15 cellular contexts compared by ENCODE assay signal in genomic region chr11:4090258-4090657, GRCh38. TPM values are rescaled to one million over a fixed set of nuclear protein-coding genes. Genes with fewer than 3 reads are reported as not detected.
A peak's percentile ranks its signal among the peaks of the same experiment; 100 is the strongest.
DNase-seq lines count a peak whose midpoint lies in the region; ATAC-seq lines count a peak whose summit lies in the region.
"Had no signal": no experiment of that assay in that cellular context is flagged by ENCODE, and none has a peak within 500 bp of the region (broad histone marks: within the 10 kb centered on the region; RNA-seq: fewer than 3 reads in every experiment).

No MANE protein-coding gene starts in this region.

- H3K9me3 Mint-ChIP-seq in IgD-negative memory B cell (no peaks in the 10 kb centered on the region), memory B cell (no peaks in the 10 kb centered on the region)

- H3K27me3 Mint-ChIP-seq in IgD-negative memory B cell (no peaks in the 10 kb centered on the region), memory B cell (no peaks in the 10 kb centered on the region)

- H3K4me3 Mint-ChIP-seq in IgD-negative memory B cell, result peak overlapping the region; percentile 1 to 71 (median 40)
- H3K4me3 Mint-ChIP-seq in memory B cell, result no peak overlapping the region

- H3K27ac Mint-ChIP-seq in IgD-negative memory B cell (peak overlapping the region; percentile 33 to 92 (median 86)), memory B cell (peak overlapping the region; percentile 45)

- DNase-seq in T-helper 2 cell (peak in 3 of 5 experiments; percentile 34 to 90 (median 73)), memory B cell (ENCODE audit: low spot score in 2 of 2) (no peak), OCI-M2 (lab: John Stamatoyannopoulos, UW; ENCODE audit: unreplicated experiment) (no peak)
- DNase-seq in activated effector memory CD4-positive, alpha-beta T cell treated with Interleukin-2 at 50 U/mL for 16 hours, result peak; percentile 51
- DNase-seq: cerebellar nuclear complex; DMS53; GOT3; KG1; left colon; NCI-H1092; ovary; stimulated activated CD4-positive, alpha-beta T cell treated with anti-CD3 and anti-CD28 coated beads, Interleukin-2, amount 100 ng/mL, for 48 hours had no signal

- H3K4me1 Mint-ChIP-seq in IgD-negative memory B cell, result peaks cover 22 to 33% (median 22%) of the 10 kb centered on the region in 3 donors
- peaks cover 22% of the 10 kb centered on the region for H3K4me1 Mint-ChIP-seq in memory B cell

- ATAC-seq in memory B cell (ENCODE audit: low read depth), result no peak
- no peak for ATAC-seq in HG03571 (IDR thresholded peaks at IDR 0.05; ENCODE audit: unreplicated experiment)
- ATAC-seq in HG03378 (IDR thresholded peaks at IDR 0.05; ENCODE audit: unreplicated experiment), result no peak
- ATAC-seq: left colon had no signal

- H3K36me3 Mint-ChIP-seq in IgD-negative memory B cell (peaks cover 6% of the 10 kb centered on the region), memory B cell (peaks cover 24% of the 10 kb centered on the region)

RNA-seq across cellular contexts. Expression of gene RRM1, which starts 4.3 kb away (rescaled TPM):
- polyA plus RNA-seq in IgD-negative memory B cell, result 16.6 TPM

Comparison
In these comparisons a context has a peak if more than half of its experiments do, and no peak if none do; other contexts are left out.
1. DNase-seq: peak in T-helper 2 cell (3 of 5) and activated effector memory CD4-positive, alpha-beta T cell treated with Interleukin-2 at 50 U/mL for 16 hours (single experiment); none in memory B cell (0 of 2) and OCI-M2 (single experiment).